In the genomic region with DNA sequence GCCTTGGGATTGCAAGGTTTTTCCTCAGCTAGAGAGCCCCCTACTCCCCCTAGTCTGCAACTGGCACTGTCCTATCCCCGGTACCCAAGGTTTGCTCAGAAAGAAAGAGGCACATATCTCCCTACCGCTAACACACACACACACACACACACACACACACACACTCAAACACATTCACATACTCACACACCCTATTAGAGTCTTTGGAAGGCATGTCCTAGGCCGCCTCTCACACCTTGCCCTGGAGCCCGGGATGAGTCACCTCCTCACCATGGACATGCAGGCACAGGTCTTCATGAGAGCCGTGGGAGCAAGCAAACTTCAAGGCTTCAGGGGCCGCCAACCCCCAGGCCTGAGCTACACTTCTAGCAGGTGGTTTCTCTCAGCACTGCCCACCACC, we compare ENCODE assay signal across 15 cellular contexts. TPM values are rescaled to one million over a fixed set of nuclear protein-coding genes. Genes with fewer than 3 reads are reported as not detected.
A peak's percentile ranks its signal among the peaks of the same experiment; 100 is the strongest.
DNase-seq lines count a peak whose midpoint lies in the region; ATAC-seq and TF ChIP-seq lines count a peak whose summit lies in the region.
"Had no signal": no experiment of that assay in that cellular context is flagged by ENCODE, and none has a peak within 500 bp of the region (broad histone marks: within the 10 kb centered on the region; RNA-seq: fewer than 3 reads in every experiment).

No MANE protein-coding gene starts in this region.

- H2BK5ac ChIP-seq in trophoblast cell (ENCODE audit: low read depth, low read length, poor library complexity) = no peak overlapping the region

- no peak overlapping the region for H4K8ac ChIP-seq in trophoblast cell (ENCODE audit: low read depth, low read length)

- no peaks in the 10 kb centered on the region for H3K4me1 ChIP-seq in HEK293 (ENCODE audit: control insufficient read depth, insufficient read depth, low read length)
- H3K4me1 ChIP-seq in trophoblast cell (ENCODE audit: control insufficient read depth in 1 of 2, insufficient read depth in 2 of 2, low read length in 2 of 2) = peaks cover 3 to 7% of the 10 kb centered on the region in 2 experiments
- H3K4me1 ChIP-seq in gastrocnemius medialis = no peaks in the 10 kb centered on the region

- no peak overlapping the region for H2BK120ac ChIP-seq in trophoblast cell (ENCODE audit: insufficient read depth, low read length, poor library complexity)

- no peak overlapping the region for H3K14ac ChIP-seq in trophoblast cell (ENCODE audit: low read length)

- H3K27ac ChIP-seq in HEK293 (ENCODE audit: extremely low read depth, low read depth, low read length) (no peak overlapping the region), trophoblast cell (ENCODE audit: low read depth, low read length) (no peak overlapping the region), gastrocnemius medialis (no peak overlapping the region)

- no peaks in the 10 kb centered on the region for H3K9me3 ChIP-seq in HEK293 (ENCODE audit: control insufficient read depth, insufficient read depth, low read depth, low read length)
- H3K9me3 ChIP-seq in trophoblast cell (ENCODE audit: insufficient read depth, low read depth, low read length) = no peaks in the 10 kb centered on the region
- H3K9me3 ChIP-seq in gastrocnemius medialis = no peaks in the 10 kb centered on the region

- peak; percentile 34 for DNase-seq in RPMI7951 (ENCODE audit: low read depth)
- DNase-seq in trophoblast cell = peak; percentile 65 to 72
- no peak for DNase-seq in gastrocnemius medialis
- DNase-seq in inferior parietal cortex (ENCODE audit: extremely low spot score) = no peak
- DNase-seq in epidermal melanocyte (ENCODE audit: insufficient read length, low spot score) = no peak
- DNase-seq in activated T-cell treated with anti-CD3 and anti-CD28 coated beads, Interleukin-2, amount 50 U/mL, for 1 hour = no peak
- DNase-seq: C1 segment of cervical spinal cord, DMS153, NCI-H1092 treated with DMSO at 0.1 percent for 48 hours, NCI-H1694, NCI-H446 treated with DMSO at 0.1 percent for 48 hours, NCI-H748 treated with DMSO at 0.1 percent for 48 hours, SHP77 treated with DMSO at 0.1 percent for 48 hours had no signal

- H3K4me2 ChIP-seq in trophoblast cell (ENCODE audit: low read length) = no peak overlapping the region

- intact Hi-C loops in gastrocnemius medialis (cut with DNase I; ENCODE audit: low total_unique reads) = no loop called here

- no peaks in the 10 kb centered on the region for H3K79me1 ChIP-seq in trophoblast cell (ENCODE audit: low read length)

- no peak overlapping the region for H3K18ac ChIP-seq in trophoblast cell (ENCODE audit: low read length)

- H2BK12ac ChIP-seq in trophoblast cell (ENCODE audit: low read length) = no peak overlapping the region

- WGBS in trophoblast cell (ENCODE audit: extremely low coverage, insufficient coverage, insufficient read length) = no CpG with 5 or more reads among the region's 6 CpGs

- no peak for TF ChIP-seq CTCF in HEK293 (tag by site-specific recombination; IDR thresholded peaks at IDR 0.05)
- no peak for TF ChIP-seq CTCF in gastrocnemius medialis (IDR thresholded peaks at IDR 0.05 in 4 of 5, conservative IDR thresholded peaks at IDR 0.05 in 1 of 5)

- no peaks in the 10 kb centered on the region for H3K79me2 ChIP-seq in trophoblast cell (ENCODE audit: control insufficient read depth, insufficient read depth, low read length, poor library complexity)

- H4K91ac ChIP-seq in trophoblast cell (ENCODE audit: low read depth, low read length) = no peak overlapping the region

- no peak overlapping the region for H4K12ac ChIP-seq in trophoblast cell (ENCODE audit: low read depth, low read length)

- H2AFZ ChIP-seq in trophoblast cell (ENCODE audit: insufficient read depth, low read length, poor library complexity) = no peak overlapping the region

- no peak overlapping the region for H3K9ac ChIP-seq in trophoblast cell (ENCODE audit: low read length)

- no peaks in the 10 kb centered on the region for H3K27me3 ChIP-seq in trophoblast cell (ENCODE audit: insufficient read depth, low read length)
- H3K27me3 ChIP-seq in gastrocnemius medialis = peaks cover 0 to 2% (median 0%) of the 10 kb centered on the region in 3 donors

- no peak for TF ChIP-seq POLR2A in gastrocnemius medialis (IDR thresholded peaks at IDR 0.05)

- CTCF ChIA-PET in HEK293 (lab: Yijun Ruan, JAX) = interaction anchor here (0.6 to 2.4 kb wide), 3 partner anchors 106 to 288 kb away, joined by 3 to 9 read pairs (median 7); partner anchors contain the start of gene EFNB1

- POLR2A ChIA-PET in HEK293 (lab: Yijun Ruan, JAX) = no interaction called here

- ATAC-seq in esophagus mucosa (peak; percentile 96), gastrocnemius medialis (no peak)

- no peak overlapping the region for H3K4me3 ChIP-seq in HEK293 (ENCODE audit: low read depth, low read length)
- H3K4me3 ChIP-seq in trophoblast cell (ENCODE audit: low read depth, low read length) = no peak overlapping the region
- H3K4me3 ChIP-seq in gastrocnemius medialis = no peak overlapping the region

- H3K36me3 ChIP-seq in HEK293 (ENCODE audit: control insufficient read depth in 2 of 2, insufficient read depth in 1 of 2, low read length in 2 of 2) (no peaks in the 10 kb centered on the region), trophoblast cell (ENCODE audit: control insufficient read depth in 1 of 2, insufficient read depth in 2 of 2, low read length in 2 of 2) (no peaks in the 10 kb centered on the region), gastrocnemius medialis (no peaks in the 10 kb centered on the region)

- H2AK5ac ChIP-seq in trophoblast cell (ENCODE audit: low read length) = no peak overlapping the region

- in situ Hi-C loops in gastrocnemius medialis (cut with MboI; ENCODE audit: low sequenced_read_pairs in 4 of 4) = no loop called here

- H3K4ac ChIP-seq in trophoblast cell (ENCODE audit: low read depth, low read length) = no peak overlapping the region

- H3K23ac ChIP-seq in trophoblast cell (ENCODE audit: low read length) = no peak overlapping the region

TF ChIP-seq in HEK293, 187 proteins besides CTCF, POLR2A, EP300 and RAD21 (continues in another document):
- no peak for TF ChIP-seq ZNF843 (tag by site-specific recombination; IDR thresholded peaks at IDR 0.05)
- 0 out of 2 replicates have a peak, but pooled peaks have one; percentile 20 for TF ChIP-seq ZBTB20 (tag by site-specific recombination; IDR thresholded peaks at IDR 0.05)
- TF ChIP-seq ZNF544 (tag by site-specific recombination; IDR thresholded peaks at IDR 0.05) = peak; percentile 70; the same call in 1 of the 2 replicates
- TF ChIP-seq TRIM28 (IDR thresholded peaks at IDR 0.05; ENCODE audit: borderline replicate concordance, low read length) = no peak
- no peak for TF ChIP-seq PRDM1 (tag by site-specific recombination; IDR thresholded peaks at IDR 0.05)
- TF ChIP-seq ZNF266 (tag by site-specific recombination; IDR thresholded peaks at IDR 0.05; ENCODE audit: low read depth) = no peak
- TF ChIP-seq ZBTB8A (tag by site-specific recombination; IDR thresholded peaks at IDR 0.05) = no peak
- TF ChIP-seq ZNF623 (tag by site-specific recombination; IDR thresholded peaks at IDR 0.05) = no peak
- TF ChIP-seq ZNF529 (tag by site-specific recombination; IDR thresholded peaks at IDR 0.05; ENCODE audit: insufficient replicate concordance) = no peak
- no peak for TF ChIP-seq KLF1 (tag by site-specific recombination; IDR thresholded peaks at IDR 0.05)
- TF ChIP-seq GLI2 (tag by site-specific recombination; IDR thresholded peaks at IDR 0.05; ENCODE audit: borderline replicate concordance, low read depth) = no peak
- no peak for TF ChIP-seq ZBTB26 (tag by site-specific recombination; optimal IDR thresholded peaks at IDR 0.05)

RNA-seq across cellular contexts. Expression of gene PJA1, which starts 49.2 kb away (rescaled TPM):
- 42.5 and 49.2 TPM in 2 replicates for total RNA-seq in RPMI7951 (2014; rRNA removed; shearing (Covaris generic))
- total RNA-seq in esophagus mucosa (10.6 TPM), gastrocnemius medialis (1 to 10 TPM; 2.5 to 9.6 (median 7.6) TPM)
- 36.2 and 41.6 TPM in 2 replicates for polyA plus RNA-seq in trophoblast cell (2013)

Comparison
In these comparisons a context has a peak if more than half of its experiments do, and no peak if none do; other contexts are left out.
1. DNase-seq: peak in RPMI7951 (single experiment) and trophoblast cell (2 of 2); none in gastrocnemius medialis (0 of 2), inferior parietal cortex (single experiment), epidermal melanocyte (single experiment) and activated T-cell treated with anti-CD3 and anti-CD28 coated beads, Interleukin-2, amount 50 U/mL, for 1 hour (single experiment).